10 cellular contexts compared by ENCODE assay signal in the genomic region with DNA sequence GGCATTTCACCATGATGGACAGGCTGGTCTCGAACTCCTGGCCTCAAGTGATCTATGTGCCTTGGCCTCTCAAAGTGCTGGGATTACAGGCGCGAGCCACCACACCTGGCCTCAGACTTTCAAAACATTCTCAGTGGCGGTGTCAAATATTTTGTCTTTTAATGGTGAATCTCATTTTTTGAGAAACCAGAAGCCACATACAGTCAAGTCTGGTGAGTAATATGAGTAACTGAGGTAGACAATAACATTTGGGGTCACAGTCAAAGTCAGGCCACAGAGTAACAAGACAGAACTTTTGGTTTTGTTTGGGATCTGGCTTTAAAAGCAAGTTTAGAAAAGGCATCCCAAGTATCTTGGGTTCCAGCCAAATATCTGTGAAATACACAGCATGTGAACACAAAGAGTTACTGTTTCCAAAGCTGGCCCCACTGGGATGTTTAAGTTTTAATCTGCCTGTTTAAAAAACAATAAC. TPM values are rescaled to one million over a fixed set of nuclear protein-coding genes. Genes with fewer than 3 reads are reported as not detected.
DNase-seq lines count a peak whose midpoint lies in the region; ATAC-seq and TF ChIP-seq lines count a peak whose summit lies in the region.
"Had no signal": no experiment of that assay in that cellular context is flagged by ENCODE, and none has a peak within 500 bp of the region (broad histone marks: within the 10 kb centered on the region; RNA-seq: fewer than 3 reads in every experiment).

No MANE protein-coding gene starts in this region.

- TF ChIP-seq EP300 in tibial nerve (IDR thresholded peaks at IDR 0.05) = peak; percentile 65

- H3K9me3 ChIP-seq in tibial nerve (peaks cover 0 to 7% (median 0%) of the 10 kb centered on the region in 4 donors), WERI-Rb-1 (ENCODE audit: severe bottlenecking) (no peaks in the 10 kb centered on the region)

- H3K27me3 ChIP-seq in foreskin keratinocyte (peaks cover 5% of the 10 kb centered on the region), tibial nerve (no peaks in the 10 kb centered on the region), WERI-Rb-1 (ENCODE audit: insufficient read depth, low read depth, severe bottlenecking) (no peaks in the 10 kb centered on the region)
- H3K27me3 ChIP-seq: dorsolateral prefrontal cortex had no signal

- H3K36me3 ChIP-seq in tibial nerve (no peaks in the 10 kb centered on the region), WERI-Rb-1 (no peaks in the 10 kb centered on the region)

- H3K4me3 Mint-ChIP-seq in activated naive CD4-positive, alpha-beta T cell treated with anti-CD3 and anti-CD28 coated beads, Interleukin-2, amount 50 U/mL, for 24 hours = no peak overlapping the region

- H3K9me3 Mint-ChIP-seq in activated naive CD4-positive, alpha-beta T cell treated with anti-CD3 and anti-CD28 coated beads, Interleukin-2, amount 50 U/mL, for 24 hours = no peaks in the 10 kb centered on the region

- no peaks in the 10 kb centered on the region for H3K27me3 Mint-ChIP-seq in activated naive CD4-positive, alpha-beta T cell treated with anti-CD3 and anti-CD28 coated beads, Interleukin-2, amount 50 U/mL, for 24 hours

- DNase-seq in stimulated activated CD4-positive, alpha-beta T cell treated with anti-CD3 and anti-CD28 coated beads, Interleukin-15, amount 100 ng/mL, for 24 hours = peak; percentile 49
- DNase-seq in stimulated activated CD4-positive, alpha-beta T cell treated with anti-CD3 and anti-CD28 coated beads, Interleukin-2, amount 100 ng/mL, for 24 hours = no peak
- DNase-seq in foreskin keratinocyte = peak; percentile 29 to 36
- peak in 1 of 2 donors; percentile 18 for DNase-seq in tibial nerve (ENCODE audit: low spot score in 2 of 2)
- no peak for DNase-seq in KBM-7
- DNase-seq in 8988T = no peak
- DNase-seq in WERI-Rb-1 = no peak
- DNase-seq: dorsolateral prefrontal cortex had no signal

- ATAC-seq in foreskin keratinocyte = no peak

- 50 to 64% methylated on average over 4 of the region's 4 CpGs for WGBS in tibial nerve, 2 donors

- in situ Hi-C loops in KBM-7 (cut with MboI; ENCODE audit: low pct_unique_long_range_greater_than_20kb, low sequenced_read_pairs) = no loop called here

- TF ChIP-seq CTCF in foreskin keratinocyte (conservative IDR thresholded peaks at IDR 0.05) = no peak
- no peak for TF ChIP-seq CTCF in tibial nerve (IDR thresholded peaks at IDR 0.05)
- no peak for TF ChIP-seq CTCF in WERI-Rb-1 (IDR thresholded peaks at IDR 0.05; ENCODE audit: low read depth, low read length)

- TF ChIP-seq POLR2A in tibial nerve (IDR thresholded peaks at IDR 0.05) = no peak

- H3K4me3 ChIP-seq in tibial nerve = no peak overlapping the region
- no peak overlapping the region for H3K4me3 ChIP-seq in WERI-Rb-1 (ENCODE audit: low read depth, low read length)
- H3K4me3 ChIP-seq: dorsolateral prefrontal cortex had no signal

- H3K36me3 Mint-ChIP-seq in activated naive CD4-positive, alpha-beta T cell treated with anti-CD3 and anti-CD28 coated beads, Interleukin-2, amount 50 U/mL, for 24 hours = peaks cover 32% of the 10 kb centered on the region

- no peaks in the 10 kb centered on the region for H3K4me1 ChIP-seq in foreskin keratinocyte
- H3K4me1 ChIP-seq in tibial nerve = peaks cover 0 to 41% (median 10%) of the 10 kb centered on the region in 4 donors
- H3K4me1 ChIP-seq: parathyroid adenoma had no signal

- peaks cover 93% of the 10 kb centered on the region for H3K4me1 Mint-ChIP-seq in activated naive CD4-positive, alpha-beta T cell treated with anti-CD3 and anti-CD28 coated beads, Interleukin-2, amount 50 U/mL, for 24 hours

- peak overlapping the region; percentile 93 for H3K27ac Mint-ChIP-seq in activated naive CD4-positive, alpha-beta T cell treated with anti-CD3 and anti-CD28 coated beads, Interleukin-2, amount 50 U/mL, for 24 hours

- H3K27ac ChIP-seq in foreskin keratinocyte (no peak overlapping the region), tibial nerve (peak overlapping the region; percentile 57 to 85 (median 74)), WERI-Rb-1 (no peak overlapping the region)
- H3K27ac ChIP-seq: parathyroid adenoma had no signal

RNA-seq across cellular contexts. Expression of a gene that starts 5.6 kb away (rescaled TPM):
- total RNA-seq in foreskin keratinocyte (not detected in 2 replicates), tibial nerve (not detected)
- not detected in 2 replicates for polyA plus RNA-seq in foreskin keratinocyte

RNA-seq across cellular contexts. Expression of a gene that starts 40.1 kb away (rescaled TPM):
- total RNA-seq in foreskin keratinocyte (24.8 and 25.9 TPM in 2 replicates), tibial nerve (10 to 100 TPM in 2 of 4 donors, 1 to 10 TPM in 2; 8.2 to 11.2 (median 9.8) TPM)
- polyA plus RNA-seq in foreskin keratinocyte = 23.3 TPM in 2 replicates

RNA-seq across cellular contexts. Expression of a gene that starts 53.7 kb away (rescaled TPM):
- total RNA-seq in foreskin keratinocyte (not detected in 2 replicates), tibial nerve (10 to 100 TPM in 1 of 4 donors, 1 to 10 TPM in 3; 3.8 to 10.5 (median 4.3) TPM)
- not detected in 2 replicates for polyA plus RNA-seq in foreskin keratinocyte

Comparison
In these comparisons a context has a peak if more than half of its experiments do, and no peak if none do; other contexts are left out.
1. DNase-seq: peak in stimulated activated CD4-positive, alpha-beta T cell treated with anti-CD3 and anti-CD28 coated beads, Interleukin-15, amount 100 ng/mL, for 24 hours (single experiment) and foreskin keratinocyte (2 of 2); none in stimulated activated CD4-positive, alpha-beta T cell treated with anti-CD3 and anti-CD28 coated beads, Interleukin-2, amount 100 ng/mL, for 24 hours (0 of 2), KBM-7 (single experiment), 8988T (single experiment) and WERI-Rb-1 (single experiment).
2. H3K27ac ChIP-seq: peak in tibial nerve (4 of 4); none in foreskin keratinocyte (single experiment) and WERI-Rb-1 (single experiment).